32 cellular contexts compared by ENCODE assay signal in genomic region chr13:39268398-39268797, GRCh38.
"Had no signal": no experiment of that assay in that cellular context is flagged by ENCODE, and none has a peak within 500 bp of the region (broad histone marks: within the 10 kb centered on the region; RNA-seq: fewer than 3 reads in every experiment).

No MANE protein-coding gene starts in this region.

- DNase-seq: activated B cell treated with CpG ODN at 0.5 μM for 24 hours; activated CD4-positive, alpha-beta memory T cell treated with anti-CD3 and anti-CD28 coated beads for 36 hours; activated CD4-positive, alpha-beta T cell treated with anti-CD3 and anti-CD28 coated beads for 4 hours; activated CD4-positive, alpha-beta T cell treated with anti-CD3 and anti-CD28 coated beads, Interleukin-2, amount 50 U/mL, for 1 hour; activated CD4-positive, CD25-positive, alpha-beta regulatory T cell treated with anti-CD3 and anti-CD28 coated beads, Interleukin-2, amount 50 U/mL, for 72 hours; activated CD8-positive, alpha-beta memory T cell treated with anti-CD3 and anti-CD28 coated beads, Interleukin-2, amount 50 U/mL, for 4 hours; activated effector memory CD4-positive, alpha-beta T cell treated with Interleukin-2 at 50 U/mL for 16 hours; activated naive CD4-positive, alpha-beta T cell treated with anti-CD3 and anti-CD28 coated beads, Interleukin-2, amount 10 ng/mL, durations not matched to agents 7 days and 5 days; activated naive CD8-positive, alpha-beta T cell treated with anti-CD3 and anti-CD28 coated beads, Interleukin-2, amount 50 U/mL, for 24 hours; activated T-cell treated with anti-CD3 and anti-CD28 coated beads for 4 hours; activated T-cell treated with anti-CD3 and anti-CD28 coated beads, Interleukin-2, amount 50 U/mL, for 48 hours; anterior cingulate cortex; Karpas-422; NCI-H1048; NCI-H1105 treated with DMSO at 0.1 percent for 48 hours; NCI-H1436; NCI-H1694; NCI-H1930; NCI-H2081 treated with DMSO at 0.1 percent for 48 hours; NCI-H226; NCI-H446 treated with DMSO at 0.1 percent for 48 hours; NCI-H524; NCI-H69; NCI-H82; PC-3; Peyer's patch; RPMI8226; SW 1271; T-helper 1 cell; T-helper 2 cell; T-helper 9 cell had no signal

- H3K36me3 ChIP-seq: Peyer's patch had no signal

- H3K4me3 ChIP-seq: Peyer's patch had no signal

- H3K27me3 ChIP-seq: Peyer's patch had no signal

- H3K9me3 ChIP-seq: Peyer's patch had no signal

- ATAC-seq: activated naive CD8-positive, alpha-beta T cell treated with anti-CD3 and anti-CD28 coated beads, Interleukin-2, amount 50 U/mL, for 24 hours; PC-3 had no signal

- H3K27ac ChIP-seq: Peyer's patch, VCaP had no signal

- H3K4me1 ChIP-seq: Peyer's patch had no signal
